8 cellular contexts compared by ENCODE assay signal in genomic region chr17:65055280-65055707, GRCh38. TPM values are rescaled to one million over a fixed set of nuclear protein-coding genes. Genes with fewer than 3 reads are reported as not detected.
A peak's percentile ranks its signal among the peaks of the same experiment; 100 is the strongest.
DNase-seq lines count a peak whose midpoint lies in the region; ATAC-seq and TF ChIP-seq lines count a peak whose summit lies in the region.

No MANE protein-coding gene starts in this region.

- no peaks in the 10 kb centered on the region for H3K27me3 ChIP-seq in CD4-positive, alpha-beta memory T cell (ENCODE audit: insufficient read depth, low read length)
- no peaks in the 10 kb centered on the region for H3K27me3 ChIP-seq in ovary

- DNase-seq in CD4-positive, alpha-beta memory T cell, result peak in 3 of 5 donors; percentile 31 to 63 (median 34)
- no peak for DNase-seq in RWPE1 (ENCODE audit: low spot score)
- DNase-seq in epithelial cell of esophagus (ENCODE audit: low read depth), result no peak
- no peak for DNase-seq in ovary
- DNase-seq in AML-193 (lab: John Stamatoyannopoulos, UW), result no peak
- DNase-seq in CD1c-positive myeloid dendritic cell (ENCODE audit: extremely low spot score), result no peak

- TF ChIP-seq POLR2A in ovary (IDR thresholded peaks at IDR 0.05), result no peak

- 1% methylated on average over 7 of the region's 7 CpGs for WGBS in ovary, 3 donors

- H3K27ac Mint-ChIP-seq in CD4-positive, alpha-beta memory T cell, result peak overlapping the region; percentile 96 to 98 (median 97)

- H3K36me3 Mint-ChIP-seq in CD4-positive, alpha-beta memory T cell, result peaks cover 22 to 56% of the 10 kb centered on the region in 2 donors

- CTCF ChIA-PET in CD4-positive, alpha-beta memory T cell (lab: Charles Lee; ENCODE audit: partially characterized antibody), result interaction anchor here (0.7 to 1.7 kb wide), 4 partner anchors 27 to 94 kb away, joined by 3 to 6 read pairs (median 3); no protein-coding TSS in a partner anchor
- CTCF ChIA-PET in RWPE1 (lab: Yijun Ruan, JAX), result interaction anchor here (0.7 kb wide), 1 partner anchor 79 kb away, joined by 4 read pairs; no protein-coding TSS in a partner anchor

- intact Hi-C loops in CD4-positive, alpha-beta memory T cell (cut with micrococcal nuclease), result loop anchor here (1.0 kb wide), 3 partner anchors 13 to 69 kb away; no protein-coding TSS in a partner anchor
- intact Hi-C loops in ovary (cut with DNase I), result loop anchor here in 3 of 4 donors (5.0 to 10.0 kb wide), 3 partner anchors 47 to 78 kb away; no protein-coding TSS in a partner anchor

- H3K27ac ChIP-seq in CD4-positive, alpha-beta memory T cell (ENCODE audit: low read depth, low read length), result peak overlapping the region; percentile 96
- H3K27ac ChIP-seq in RWPE1 (peak overlapping the region; percentile 97), ovary (peak overlapping the region; percentile 91)

- ATAC-seq in GM21717 (IDR thresholded peaks at IDR 0.05; ENCODE audit: unreplicated experiment) (peak; percentile 15), GM19455 (IDR thresholded peaks at IDR 0.05; ENCODE audit: unreplicated experiment) (no peak)

- H3K9me3 ChIP-seq in CD4-positive, alpha-beta memory T cell (ENCODE audit: control insufficient read depth in 1 of 2, low read length in 2 of 2), result no peaks in the 10 kb centered on the region
- H3K9me3 ChIP-seq in ovary, result no peaks in the 10 kb centered on the region

- H3K4me3 ChIP-seq in CD4-positive, alpha-beta memory T cell (ENCODE audit: low read length in 2 of 2), result peak overlapping the region; percentile 91 to 94
- H3K4me3 ChIP-seq in epithelial cell of esophagus (ENCODE audit: low read length), result peak overlapping the region; percentile 81
- H3K4me3 ChIP-seq in ovary, result peak overlapping the region; percentile 92

- H3K4me3 Mint-ChIP-seq in CD4-positive, alpha-beta memory T cell, result peak overlapping the region; percentile 91 to 100 (median 96)

- H3K27me3 Mint-ChIP-seq in CD4-positive, alpha-beta memory T cell, result no peaks in the 10 kb centered on the region

- H3K9me3 Mint-ChIP-seq in CD4-positive, alpha-beta memory T cell, result no peaks in the 10 kb centered on the region

- peaks cover 19% of the 10 kb centered on the region for H3K36me3 ChIP-seq in CD4-positive, alpha-beta memory T cell (ENCODE audit: insufficient read depth, low read length)
- H3K36me3 ChIP-seq in ovary, result no peaks in the 10 kb centered on the region

- POLR2A ChIA-PET in CD4-positive, alpha-beta memory T cell (lab: Charles Lee; ENCODE audit: partially characterized antibody), result interaction anchor here (0.8 to 6.4 kb wide), 13 partner anchors 7 to 89 kb away, joined by 4 to 70 read pairs (median 15); no protein-coding TSS in a partner anchor
- POLR2A ChIA-PET in RWPE1 (lab: Yijun Ruan, JAX; ENCODE audit: low non-redundant PET), result interaction anchor here (0.6 kb wide), 1 partner anchor 80 kb away, joined by 3 read pairs; no protein-coding TSS in a partner anchor

- H3K4me1 ChIP-seq in CD4-positive, alpha-beta memory T cell (ENCODE audit: insufficient read depth, low read length), result peaks cover 51% of the 10 kb centered on the region
- peaks cover 4% of the 10 kb centered on the region for H3K4me1 ChIP-seq in ovary (ENCODE audit: insufficient read depth)

- TF ChIP-seq EP300 in ovary (IDR thresholded peaks at IDR 0.05), result no peak

- H3K4me1 Mint-ChIP-seq in CD4-positive, alpha-beta memory T cell, result peaks cover 32 to 68% (median 48%) of the 10 kb centered on the region in 4 donors

- TF ChIP-seq CTCF in RWPE1 (conservative IDR thresholded peaks at IDR 0.05; ENCODE audit: low read depth) (no peak), epithelial cell of esophagus (IDR thresholded peaks at IDR 0.05; ENCODE audit: insufficient read depth, low read depth, low read length, missing control alignments) (no peak), ovary (IDR thresholded peaks at IDR 0.05) (no peak)

RNA-seq across cellular contexts. Expression of gene GNA13, which starts 1.2 kb away (rescaled TPM):
- total RNA-seq in CD4-positive, alpha-beta memory T cell, result 100 to 1,000 TPM; 102 to 107 TPM
- 10 to 100 TPM; 47.9 to 54.8 TPM for polyA plus RNA-seq in CD4-positive, alpha-beta memory T cell
- 10 to 100 TPM; 39.9 to 48.8 (median 45.7) TPM for total RNA-seq in ovary
- 10 to 100 TPM; 20.9 to 30.1 TPM for polyA plus RNA-seq in ovary

Comparison
In these comparisons a context has a peak if more than half of its experiments do, and no peak if none do; other contexts are left out.
1. DNase-seq: peak in CD4-positive, alpha-beta memory T cell (3 of 5); none in RWPE1 (single experiment), epithelial cell of esophagus (single experiment), ovary (0 of 5), AML-193 (0 of 2) and CD1c-positive myeloid dendritic cell (single experiment).
2. Peak in every context shown above with its lines, with median percentiles within 50 percentile points of each other: H3K27ac ChIP-seq and H3K4me3 ChIP-seq.